ENCODE assay signal across 8 cellular contexts in genomic region chr1:92961896-92962752, GRCh38. TPM values are rescaled to one million over a fixed set of nuclear protein-coding genes. Genes with fewer than 3 reads are reported as not detected.
DNase-seq lines count a peak whose midpoint lies in the region; ATAC-seq and TF ChIP-seq lines count a peak whose summit lies in the region.

No MANE protein-coding gene starts in this region.

- intact Hi-C loops in Right ventricle myocardium inferior (cut with DNase I) (loop anchor here (2.0 to 10.0 kb wide), 2 partner anchors 31 to 107 kb away; no protein-coding TSS in a partner anchor), cardiac septum (cut with DNase I) (loop anchor here (2.0 kb wide), 2 partner anchors 33 to 103 kb away; no protein-coding TSS in a partner anchor)

- H3K27ac ChIP-seq in upper lobe of left lung, result peak overlapping the region; percentile 90 to 96 (median 93)

- 2 to 9% methylated on average over 24 to 27 of the region's 32 CpGs for WGBS in upper lobe of left lung, 2 donors

- no peak for TF ChIP-seq CTCF in upper lobe of left lung (IDR thresholded peaks at IDR 0.05)

- peaks cover 0 to 14% (median 12%) of the 10 kb centered on the region in 4 donors for H3K4me1 ChIP-seq in upper lobe of left lung

- ATAC-seq in Right ventricle myocardium inferior (peak; percentile 44), HG02970 (IDR thresholded peaks at IDR 0.05; ENCODE audit: low FRiP score, unreplicated experiment) (peak; percentile 47), upper lobe of left lung (ENCODE audit: low FRiP score in 2 of 2) (peak; percentile 41 to 70)

- H3K27me3 ChIP-seq in upper lobe of left lung, result no peaks in the 10 kb centered on the region

- TF ChIP-seq POLR2A in upper lobe of left lung (IDR thresholded peaks at IDR 0.05), result peak in 1 of 4 donors; percentile 9

- no peaks in the 10 kb centered on the region for H3K36me3 ChIP-seq in upper lobe of left lung

- no peaks in the 10 kb centered on the region for H3K9me3 ChIP-seq in upper lobe of left lung

- no peak for TF ChIP-seq EP300 in upper lobe of left lung (IDR thresholded peaks at IDR 0.05)

- no peak for DNase-seq in Right ventricle myocardium inferior (ENCODE audit: missing footprints)
- DNase-seq in cardiac septum (ENCODE audit: low spot score), result no peak
- DNase-seq in NCI-H748 (lab: John Stamatoyannopoulos, UW; ENCODE audit: unreplicated experiment), result peak; percentile 39
- peak; percentile 65 to 69 for DNase-seq in activated T-cell treated with anti-CD3 and anti-CD28 coated beads, Interleukin-2, amount 50 U/mL, for 48 hours
- peak; percentile 79 for DNase-seq in fibroblast of peridontal ligament (ENCODE audit: extremely low read depth)
- DNase-seq in occipital lobe (lab: John Stamatoyannopoulos, UW), result peak; percentile 70
- DNase-seq in upper lobe of left lung, result peak in 1 of 2 donors; percentile 32

- peak overlapping the region; percentile 63 to 96 (median 84) for H3K4me3 ChIP-seq in upper lobe of left lung

RNA-seq across cellular contexts. Expression of gene DIPK1A, which starts 0.9 kb away (rescaled TPM):
- 6.7 TPM for total RNA-seq in Right ventricle myocardium inferior
- 7.5 TPM for total RNA-seq in cardiac septum
- total RNA-seq in occipital lobe, result 26.5 TPM
- 10 to 100 TPM in 1 of 6 donors, 1 to 10 TPM in 5; 2.8 to 15.2 (median 4.4) TPM for total RNA-seq in upper lobe of left lung

Comparison
In these comparisons a context has a peak if more than half of its experiments do, and no peak if none do; other contexts are left out.
1. DNase-seq: peak in NCI-H748 (single experiment), activated T-cell treated with anti-CD3 and anti-CD28 coated beads, Interleukin-2, amount 50 U/mL, for 48 hours (2 of 2), fibroblast of peridontal ligament (single experiment) and occipital lobe (single experiment); none in Right ventricle myocardium inferior (single experiment) and cardiac septum (single experiment).
2. Peak in every context shown above with its lines, with median percentiles within 50 percentile points of each other: ATAC-seq.